1 cellular context compared by ENCODE assay signal in the genomic region with DNA sequence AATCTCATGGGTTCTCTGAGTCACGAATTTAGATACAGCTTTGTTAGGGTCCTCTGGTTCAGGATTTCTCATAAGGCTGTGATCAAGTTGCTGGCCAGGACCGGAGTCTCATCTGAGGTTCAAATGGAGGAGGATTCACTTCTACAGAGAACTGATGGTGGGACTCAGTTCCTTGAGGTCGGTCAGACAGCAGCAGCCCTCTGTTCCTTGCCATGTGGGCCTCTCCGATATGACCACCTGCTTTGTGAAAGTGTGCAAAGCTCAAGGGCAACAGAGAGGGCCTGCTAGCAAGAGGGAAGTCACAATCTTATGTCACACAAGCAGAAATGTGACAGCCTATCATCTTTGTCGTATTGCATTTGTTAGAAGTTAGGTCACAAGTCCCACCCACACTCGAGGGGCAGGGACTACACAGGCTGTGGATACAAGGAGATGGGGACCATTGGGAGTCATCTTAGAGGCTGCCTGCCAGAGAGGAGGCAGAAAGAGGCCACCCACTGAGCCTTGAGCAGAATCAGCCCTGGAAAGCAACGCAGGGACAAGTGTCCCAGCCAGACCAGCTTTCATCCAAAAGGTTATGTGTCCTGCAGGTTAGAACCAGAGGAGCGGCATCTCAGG.
TF ChIP-seq lines count a peak whose summit lies in the region.

No MANE protein-coding gene starts in this region.

TF ChIP-seq in K562, 482 proteins besides CTCF, POLR2A, EP300 and RAD21:
- TF ChIP-seq NR2F6 (CRISPR knock-in tag; IDR thresholded peaks at IDR 0.05) (no peak), TAF1 (IDR thresholded peaks at IDR 0.05; ENCODE audit: control insufficient read depth, extremely low read depth, insufficient read depth, low read length, severe bottlenecking) (no peak)
- TF ChIP-seq, protein P1, sequence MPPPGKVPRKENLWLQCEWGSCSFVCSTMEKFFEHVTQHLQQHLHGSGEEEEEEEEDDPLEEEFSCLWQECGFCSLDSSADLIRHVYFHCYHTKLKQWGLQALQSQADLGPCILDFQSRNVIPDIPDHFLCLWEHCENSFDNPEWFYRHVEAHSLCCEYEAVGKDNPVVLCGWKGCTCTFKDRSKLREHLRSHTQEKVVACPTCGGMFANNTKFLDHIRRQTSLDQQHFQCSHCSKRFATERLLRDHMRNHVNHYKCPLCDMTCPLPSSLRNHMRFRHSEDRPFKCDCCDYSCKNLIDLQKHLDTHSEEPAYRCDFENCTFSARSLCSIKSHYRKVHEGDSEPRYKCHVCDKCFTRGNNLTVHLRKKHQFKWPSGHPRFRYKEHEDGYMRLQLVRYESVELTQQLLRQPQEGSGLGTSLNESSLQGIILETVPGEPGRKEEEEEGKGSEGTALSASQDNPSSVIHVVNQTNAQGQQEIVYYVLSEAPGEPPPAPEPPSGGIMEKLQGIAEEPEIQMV (tag; conservative IDR thresholded peaks at IDR 0.05; ENCODE audit: low read depth): no peak
- TF ChIP-seq, protein P2, sequence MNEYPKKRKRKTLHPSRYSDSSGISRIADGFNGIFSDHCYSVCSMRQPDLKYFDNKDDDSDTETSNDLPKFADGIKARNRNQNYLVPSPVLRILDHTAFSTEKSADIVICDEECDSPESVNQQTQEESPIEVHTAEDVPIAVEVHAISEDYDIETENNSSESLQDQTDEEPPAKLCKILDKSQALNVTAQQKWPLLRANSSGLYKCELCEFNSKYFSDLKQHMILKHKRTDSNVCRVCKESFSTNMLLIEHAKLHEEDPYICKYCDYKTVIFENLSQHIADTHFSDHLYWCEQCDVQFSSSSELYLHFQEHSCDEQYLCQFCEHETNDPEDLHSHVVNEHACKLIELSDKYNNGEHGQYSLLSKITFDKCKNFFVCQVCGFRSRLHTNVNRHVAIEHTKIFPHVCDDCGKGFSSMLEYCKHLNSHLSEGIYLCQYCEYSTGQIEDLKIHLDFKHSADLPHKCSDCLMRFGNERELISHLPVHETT (CRISPR knock-in tag; conservative IDR thresholded peaks at IDR 0.05 in 1 of 2, IDR thresholded peaks at IDR 0.05 in 1 of 2): no peak
